Comparison of ENCODE assay signal across 17 cellular contexts in the genomic region with DNA sequence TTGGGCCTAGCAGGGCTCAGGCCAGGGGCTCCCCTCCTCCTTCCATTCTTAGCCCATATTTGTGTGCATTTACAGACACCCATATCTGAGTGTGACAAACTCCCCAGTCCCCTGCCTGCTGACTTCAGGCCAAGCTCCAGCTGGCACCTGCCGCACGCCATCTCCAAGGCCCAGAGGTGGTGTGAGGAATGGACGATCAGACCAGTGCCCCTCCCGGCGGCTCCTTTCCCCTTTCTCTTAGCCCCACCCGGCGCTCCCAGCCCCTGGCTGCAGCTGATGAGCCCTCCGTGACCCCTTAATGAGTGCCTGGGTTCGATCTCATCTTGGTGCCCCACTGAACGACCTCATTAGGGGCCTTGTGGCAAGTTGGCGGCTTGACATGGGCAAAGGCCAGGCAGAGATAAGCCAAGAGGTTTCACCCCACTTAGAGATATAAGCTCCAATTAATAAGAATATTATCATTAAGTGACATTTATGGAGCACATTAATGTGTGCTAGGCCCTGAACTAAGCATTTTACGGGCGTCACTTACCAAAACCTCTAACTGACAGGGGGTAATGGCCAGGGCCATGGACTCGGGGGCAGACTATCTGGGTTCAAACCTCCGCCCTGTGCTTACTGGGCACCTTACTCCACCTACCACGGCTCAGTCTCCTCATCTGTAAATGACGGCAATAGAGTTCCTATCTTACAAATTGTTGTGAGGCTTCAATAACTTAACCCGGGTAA. TPM values are rescaled to one million over a fixed set of nuclear protein-coding genes. Genes with fewer than 3 reads are reported as not detected.
DNase-seq lines count a peak whose midpoint lies in the region; ATAC-seq, FAIRE-seq and TF ChIP-seq lines count a peak whose summit lies in the region.
"Had no signal": no experiment of that assay in that cellular context is flagged by ENCODE, and none has a peak within 500 bp of the region (broad histone marks: within the 10 kb centered on the region; RNA-seq: fewer than 3 reads in every experiment).

No MANE protein-coding gene starts in this region.

- no peak for TF ChIP-seq CTCF in gastroesophageal sphincter (IDR thresholded peaks at IDR 0.05)

- DNase-seq in HTR-8/SVneo (ENCODE audit: insufficient read length, low spot score) (no peak), small intestine (peak; percentile 94), GM23248 (no peak), A172 (ENCODE audit: low spot score) (no peak)
- DNase-seq in activated effector memory CD4-positive, alpha-beta T cell treated with anti-CD3 and anti-CD28 coated beads, Interleukin-2, amount 50 U/mL, for 16 hours, result no peak
- DNase-seq: BE2C; CD8-positive, alpha-beta memory T cell; EL; Karpas-422; NCI-H187 treated with DMSO at 0.1 percent for 48 hours; NCI-H446 treated with DMSO at 0.1 percent for 48 hours; NCI-H748 treated with DMSO at 0.1 percent for 48 hours; PC-9; SHP77 had no signal

- peak overlapping the region; percentile 1 for H3K27ac ChIP-seq in angular gyrus (ENCODE audit: low read depth, low read length)
- H3K27ac ChIP-seq in gastroesophageal sphincter, result peak overlapping the region in 3 of 4 donors; percentile 70 to 78 (median 73)
- peak overlapping the region in 1 of 2 donors; percentile 76 for H3K27ac ChIP-seq in small intestine (ENCODE audit: low read depth in 1 of 2, low read length in 1 of 2)
- H3K27ac ChIP-seq in GM23248, result no peak overlapping the region
- H3K27ac ChIP-seq: PC-9 had no signal

- no peaks in the 10 kb centered on the region for H3K9me2 ChIP-seq in GM23248 (ENCODE audit: insufficient read depth)

- H3K4me1 ChIP-seq in gastroesophageal sphincter, result peaks cover 0 to 50% (median 20%) of the 10 kb centered on the region in 3 donors
- H3K4me1 ChIP-seq in small intestine (ENCODE audit: control insufficient read depth in 2 of 2, insufficient read depth in 1 of 2, low read depth in 1 of 2, low read length in 1 of 2), result peaks cover 0 to 12% of the 10 kb centered on the region in 2 donors
- no peaks in the 10 kb centered on the region for H3K4me1 ChIP-seq in GM23248 (ENCODE audit: insufficient read depth)
- H3K4me1 ChIP-seq: BE2C had no signal

- WGBS in gastroesophageal sphincter (ENCODE audit: low coverage in 1 of 2), 2 donors, result 78 to 81% methylated on average over 6 to 13 of the region's 18 CpGs
- WGBS in small intestine, 3 donors, result 23 to 58% (median 49%) methylated on average over 18 of the region's 18 CpGs
- WGBS in GM23248 (ENCODE audit: low coverage in 1 of 2, low lambda C conversion rate in 2 of 2, missing lambda C conversion rate in 2 of 2), 2 experiments, result 87 to 88% methylated on average over 18 of the region's 18 CpGs

- no peak for ATAC-seq in gastroesophageal sphincter

- H4K20me1 ChIP-seq in GM23248 (ENCODE audit: insufficient read depth), result no peaks in the 10 kb centered on the region

- H3K9ac ChIP-seq in GM23248, result no peak overlapping the region

- in situ Hi-C loops in GM23248 (cut with MboI), result no loop called here

- no peak for TF ChIP-seq EP300 in gastroesophageal sphincter (IDR thresholded peaks at IDR 0.05)

- H3K9me3 ChIP-seq in gastroesophageal sphincter (no peaks in the 10 kb centered on the region), small intestine (ENCODE audit: control insufficient read depth, low read depth) (no peaks in the 10 kb centered on the region), GM23248 (ENCODE audit: low read depth) (no peaks in the 10 kb centered on the region)
- H3K9me3 ChIP-seq: BE2C had no signal

- H3K4me3 ChIP-seq in gastroesophageal sphincter (no peak overlapping the region), small intestine (ENCODE audit: low read depth in 1 of 2, low read length in 2 of 2) (no peak overlapping the region), GM23248 (no peak overlapping the region)
- H3K4me3 ChIP-seq: PC-9 had no signal

- H3K27me3 ChIP-seq in gastroesophageal sphincter, result no peaks in the 10 kb centered on the region
- no peaks in the 10 kb centered on the region for H3K27me3 ChIP-seq in small intestine (ENCODE audit: control insufficient read depth in 2 of 2, insufficient read depth in 2 of 2, low read length in 2 of 2)
- no peaks in the 10 kb centered on the region for H3K27me3 ChIP-seq in GM23248 (replicated peaks; ENCODE audit: insufficient read depth)
- H3K27me3 ChIP-seq: BE2C had no signal

- H3K79me2 ChIP-seq in GM23248 (ENCODE audit: insufficient read depth), result no peaks in the 10 kb centered on the region

- no peak overlapping the region for H3K4me2 ChIP-seq in GM23248 (ENCODE audit: unreplicated experiment)
- H3K4me2 ChIP-seq: PC-9 had no signal

- no peak overlapping the region for H2AFZ ChIP-seq in GM23248
- H2AFZ ChIP-seq: PC-9 had no signal

- peak; percentile 83 for FAIRE-seq in HTR-8/SVneo (lab: Jason Lieb, UNC)
- no peak for FAIRE-seq in small intestine (lab: Jason Lieb, UNC)
- FAIRE-seq: H54 had no signal

- peaks cover 0 to 11% of the 10 kb centered on the region in 2 donors for H3K36me3 ChIP-seq in gastroesophageal sphincter
- H3K36me3 ChIP-seq in small intestine (ENCODE audit: control insufficient read depth in 2 of 2, insufficient read depth in 2 of 2, low read length in 2 of 2), result no peaks in the 10 kb centered on the region
- H3K36me3 ChIP-seq in GM23248 (ENCODE audit: low read depth), result no peaks in the 10 kb centered on the region
- H3K36me3 ChIP-seq: BE2C had no signal

- H3F3A ChIP-seq in GM23248 (ENCODE audit: insufficient read depth), result no peaks in the 10 kb centered on the region

- no peak for TF ChIP-seq POLR2A in gastroesophageal sphincter (IDR thresholded peaks at IDR 0.05)

RNA-seq across cellular contexts. Expression of a gene that starts 17.5 kb away (rescaled TPM):
- 10 to 100 TPM in 2 of 4 donors, 1 to 10 TPM in 2; 7.6 to 14.5 (median 10.4) TPM for total RNA-seq in gastroesophageal sphincter
- polyA plus RNA-seq in small intestine, result 100 to 1,000 TPM in 2 of 3 donors, 10 to 100 TPM in 1; 79.6 to 135 (median 123) TPM
- total RNA-seq in GM23248 (2014; rRNA removed; shearing (Covaris generic)), result 7.0 and 8.6 TPM in 2 replicates
- 17.5 and 19.3 TPM in 2 replicates for polyA plus RNA-seq in GM23248 (2016; fragmentation: Nextera tagmentation; extraction: Ambion mirVana)
- 5.3 and 8.0 TPM in 2 replicates for total RNA-seq in A172 (2014; rRNA removed; shearing (Covaris generic))

RNA-seq across cellular contexts. Expression of a gene that starts 51.7 kb away (rescaled TPM):
- 100 to 1,000 TPM; 241 to 418 (median 291) TPM for total RNA-seq in gastroesophageal sphincter
- polyA plus RNA-seq in small intestine (10 to 100 TPM; 16.3 to 47.8 (median 34.9) TPM), GM23248 (2016; fragmentation: Nextera tagmentation; extraction: Ambion mirVana) (44.0 and 46.0 TPM in 2 replicates)
- 56.1 and 83.7 TPM in 2 replicates for total RNA-seq in GM23248 (2014; rRNA removed; shearing (Covaris generic))
- total RNA-seq in A172 (2014; rRNA removed; shearing (Covaris generic)), result 139 and 149 TPM in 2 replicates
